8 cellular contexts compared by ENCODE assay signal in genomic region chrX:16869393-16870094, GRCh38. TPM values are rescaled to one million over a fixed set of nuclear protein-coding genes. Genes with fewer than 3 reads are reported as not detected.
DNase-seq lines count a peak whose midpoint lies in the region; ATAC-seq and TF ChIP-seq lines count a peak whose summit lies in the region.

No MANE protein-coding gene starts in this region.

- no peaks in the 10 kb centered on the region for H3K27me3 Mint-ChIP-seq in activated CD8-positive, alpha-beta T cell treated with anti-CD3 and anti-CD28 coated beads, Interleukin-2, amount 10 ng/mL, durations not matched to agents 7 days and 5 days (ENCODE audit: low read depth)
- H3K27me3 Mint-ChIP-seq in naive B cell = no peaks in the 10 kb centered on the region

- H3K27ac Mint-ChIP-seq in activated CD8-positive, alpha-beta T cell treated with anti-CD3 and anti-CD28 coated beads, Interleukin-2, amount 10 ng/mL, durations not matched to agents 7 days and 5 days = peak overlapping the region; percentile 98
- peak overlapping the region; percentile 98 to 100 (median 99) for H3K27ac Mint-ChIP-seq in naive B cell

- 0 to 11% methylated on average over 2 to 58 of the region's 92 CpGs for WGBS in upper lobe of left lung, 2 donors

- H3K36me3 ChIP-seq in upper lobe of left lung = no peaks in the 10 kb centered on the region

- peaks cover 39% of the 10 kb centered on the region for H3K4me1 Mint-ChIP-seq in activated CD8-positive, alpha-beta T cell treated with anti-CD3 and anti-CD28 coated beads, Interleukin-2, amount 10 ng/mL, durations not matched to agents 7 days and 5 days (ENCODE audit: low read depth)
- peaks cover 35 to 39% (median 35%) of the 10 kb centered on the region in 3 donors for H3K4me1 Mint-ChIP-seq in naive B cell

- ATAC-seq in HG02798 (IDR thresholded peaks at IDR 0.05; ENCODE audit: poor library complexity, unreplicated experiment) = peak; percentile 58
- ATAC-seq in activated CD8-positive, alpha-beta T cell treated with anti-CD3 and anti-CD28 coated beads, Interleukin-2, amount 10 ng/mL, durations not matched to agents 7 days and 5 days = peak; percentile 54
- peak; percentile 48 to 50 for ATAC-seq in naive B cell (ENCODE audit: low read depth in 2 of 2)
- ATAC-seq in upper lobe of left lung (ENCODE audit: low FRiP score in 2 of 2) = peak; percentile 9 to 52

- peaks cover 8 to 40% (median 17%) of the 10 kb centered on the region in 4 donors for H3K4me1 ChIP-seq in upper lobe of left lung

- no peaks in the 10 kb centered on the region for H3K9me3 Mint-ChIP-seq in activated CD8-positive, alpha-beta T cell treated with anti-CD3 and anti-CD28 coated beads, Interleukin-2, amount 10 ng/mL, durations not matched to agents 7 days and 5 days (ENCODE audit: insufficient read depth)
- H3K9me3 Mint-ChIP-seq in naive B cell = peaks cover 0 to 4% (median 0%) of the 10 kb centered on the region in 7 donors

- H3K4me3 ChIP-seq in epithelial cell of proximal tubule (ENCODE audit: low read depth, low read length) (peak overlapping the region; percentile 71), upper lobe of left lung (peak overlapping the region; percentile 57 to 84 (median 72))

- DNase-seq in NK-92 treated with Interleukin-12 subunit alpha and Interleukin-12 subunit beta, amount 100 ng/mL, for 24 hours (lab: John Stamatoyannopoulos, UW) = peak; percentile 46
- DNase-seq in NK-92 (lab: John Stamatoyannopoulos, UW; ENCODE audit: unreplicated experiment) = no peak
- DNase-seq in NCI-H2171 (lab: John Stamatoyannopoulos, UW) = peak; percentile 21
- DNase-seq in activated CD8-positive, alpha-beta T cell treated with anti-CD3 and anti-CD28 coated beads, Interleukin-2, amount 10 ng/mL, durations not matched to agents 7 days and 5 days = peak; percentile 63
- DNase-seq in epithelial cell of proximal tubule (ENCODE audit: low read depth) = no peak
- DNase-seq in naive B cell = peak; percentile 56
- peak; percentile 24 to 93 for DNase-seq in upper lobe of left lung

- peaks cover 20% of the 10 kb centered on the region for H3K36me3 Mint-ChIP-seq in activated CD8-positive, alpha-beta T cell treated with anti-CD3 and anti-CD28 coated beads, Interleukin-2, amount 10 ng/mL, durations not matched to agents 7 days and 5 days (ENCODE audit: low read depth)
- H3K36me3 Mint-ChIP-seq in naive B cell = no peaks in the 10 kb centered on the region

- CTCF ChIA-PET in activated CD8-positive, alpha-beta T cell treated with anti-CD3 and anti-CD28 coated beads, Interleukin-2, amount 10 ng/mL, durations not matched to agents 7 days and 5 days (lab: Charles Lee) = interaction anchor here (6.1 kb wide), 1 partner anchor 13 kb away, joined by 61 read pairs; no protein-coding TSS in a partner anchor

- TF ChIP-seq CTCF in epithelial cell of proximal tubule (conservative IDR thresholded peaks at IDR 0.05; ENCODE audit: low read depth, low read length) (no peak), upper lobe of left lung (IDR thresholded peaks at IDR 0.05) (no peak)

- peak overlapping the region; percentile 88 to 94 (median 90) for H3K27ac ChIP-seq in upper lobe of left lung

- H3K27me3 ChIP-seq in upper lobe of left lung = peaks cover 0 to 11% (median 0%) of the 10 kb centered on the region in 4 donors

- peak overlapping the region; percentile 92 for H3K4me3 Mint-ChIP-seq in activated CD8-positive, alpha-beta T cell treated with anti-CD3 and anti-CD28 coated beads, Interleukin-2, amount 10 ng/mL, durations not matched to agents 7 days and 5 days
- peak overlapping the region; percentile 95 to 99 (median 96) for H3K4me3 Mint-ChIP-seq in naive B cell

- H3K9me3 ChIP-seq in upper lobe of left lung = no peaks in the 10 kb centered on the region

- POLR2A ChIA-PET in activated CD8-positive, alpha-beta T cell treated with anti-CD3 and anti-CD28 coated beads, Interleukin-2, amount 10 ng/mL, durations not matched to agents 7 days and 5 days (lab: Charles Lee) = interaction anchor here (0.5 to 2.9 kb wide), 2 partner anchors 13 to 102 kb away, joined by 3 to 21 read pairs; no protein-coding TSS in a partner anchor

- TF ChIP-seq EP300 in upper lobe of left lung (IDR thresholded peaks at IDR 0.05) = no peak

- TF ChIP-seq POLR2A in upper lobe of left lung (IDR thresholded peaks at IDR 0.05) = no peak

RNA-seq across cellular contexts. Expression of gene RBBP7, which starts 0.6 kb away (rescaled TPM):
- total RNA-seq in activated CD8-positive, alpha-beta T cell treated with anti-CD3 and anti-CD28 coated beads, Interleukin-2, amount 10 ng/mL, durations not matched to agents 7 days and 5 days = 100 to 1,000 TPM; 195 to 201 TPM
- total RNA-seq in epithelial cell of proximal tubule (149 and 150 TPM in 2 replicates), upper lobe of left lung (10 to 100 TPM; 59.1 to 73.3 (median 63.7) TPM)
- polyA plus RNA-seq in naive B cell (ENCODE audit: low read depth in 6 of 6) = 100 to 1,000 TPM; 158 to 255 (median 190) TPM

Comparison
In these comparisons a context has a peak if more than half of its experiments do, and no peak if none do; other contexts are left out.
1. DNase-seq: peak in NK-92 treated with Interleukin-12 subunit alpha and Interleukin-12 subunit beta, amount 100 ng/mL, for 24 hours (single experiment), NCI-H2171 (single experiment), activated CD8-positive, alpha-beta T cell treated with anti-CD3 and anti-CD28 coated beads, Interleukin-2, amount 10 ng/mL, durations not matched to agents 7 days and 5 days (single experiment), naive B cell (single experiment) and upper lobe of left lung (2 of 2); none in NK-92 (single experiment) and epithelial cell of proximal tubule (single experiment).
2. Peak in every context shown above with its lines, with median percentiles within 50 percentile points of each other: ATAC-seq.